In the genomic region with DNA sequence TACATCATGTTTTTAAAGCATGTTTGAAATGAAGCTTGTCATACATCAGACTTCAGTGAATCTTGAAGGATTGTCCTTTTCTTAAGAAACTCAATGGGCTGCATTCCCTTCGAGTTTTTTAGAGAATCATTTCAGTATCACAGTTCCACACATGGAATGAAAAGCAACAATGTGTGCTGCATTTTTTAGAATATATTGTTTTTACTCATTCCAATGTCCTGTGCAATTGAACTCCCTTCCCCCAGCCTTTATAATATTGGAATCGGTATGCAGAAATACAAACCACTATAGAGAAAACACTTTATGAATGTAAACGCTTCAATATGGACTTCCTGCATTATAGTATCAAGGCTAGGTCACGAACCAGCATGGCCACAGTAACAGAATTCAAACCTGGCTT, we compare ENCODE assay signal across 6 cellular contexts.
"Had no signal": no experiment of that assay in that cellular context is flagged by ENCODE, and none has a peak within 500 bp of the region (broad histone marks: within the 10 kb centered on the region; RNA-seq: fewer than 3 reads in every experiment).

No MANE protein-coding gene starts in this region.

- H3K4me3 ChIP-seq: K562 had no signal

- ATAC-seq: HepG2, K562 had no signal

- DNase-seq: IMR-90, KBM-7, KG1 had no signal

- H3K27ac ChIP-seq: HL-60 had no signal
